ENCODE assay signal across 1 cellular context in genomic region chr22:39532215-39533071, GRCh38.
TF ChIP-seq lines count a peak whose summit lies in the region.

Gene RPS19BP1, minus strand, starts transcription at chr22:39532748. Its CDS starts 10 bp downstream, at chr22:39532738.

TF ChIP-seq in HepG2, 621 proteins besides CTCF, POLR2A, EP300 and RAD21 (continued from another document and continues in another):
- TF ChIP-seq AFF4 (CRISPR knock-in tag; IDR thresholded peaks at IDR 0.05) (0 out of 2 replicates have a peak, but pooled peaks have one; percentile 51), ZNF614 (CRISPR knock-in tag; IDR thresholded peaks at IDR 0.05; ENCODE audit: borderline replicate concordance) (peak; percentile 36; the same call in 1 of the 2 replicates), ZNF501 (CRISPR knock-in tag; IDR thresholded peaks at IDR 0.05) (peak; percentile 99), PHF21A (CRISPR knock-in tag; IDR thresholded peaks at IDR 0.05) (peak; percentile 51; the same call in 1 of the 2 replicates), ZNF280D (CRISPR knock-in tag; IDR thresholded peaks at IDR 0.05) (no peak), FOXC1 (CRISPR knock-in tag; IDR thresholded peaks at IDR 0.05; ENCODE audit: borderline replicate concordance) (peak; percentile 92), YEATS2 (CRISPR knock-in tag; IDR thresholded peaks at IDR 0.05; ENCODE audit: borderline replicate concordance) (peak; percentile 80; the same call in 1 of the 2 replicates), ZNF724P (CRISPR knock-in tag; IDR thresholded peaks at IDR 0.05; ENCODE audit: borderline replicate concordance) (peak; percentile 55), ESRRA (CRISPR knock-in tag; IDR thresholded peaks at IDR 0.05; ENCODE audit: low read depth) (peak; percentile 44; the same call in 1 of the 2 replicates), PRMT3 (CRISPR knock-in tag; IDR thresholded peaks at IDR 0.05; ENCODE audit: borderline replicate concordance, low read depth) (no peak), SNAPC2 (CRISPR knock-in tag; IDR thresholded peaks at IDR 0.05) (0 out of 2 replicates have a peak, but pooled peaks have one; percentile 50), IKZF5 (CRISPR knock-in tag; IDR thresholded peaks at IDR 0.05) (peak; percentile 70; the same call in 1 of the 2 replicates), ARNTL (CRISPR knock-in tag; IDR thresholded peaks at IDR 0.05) (peak; percentile 71; the same call in 1 of the 2 replicates), ZNF34 (CRISPR knock-in tag; IDR thresholded peaks at IDR 0.05; ENCODE audit: borderline replicate concordance) (no peak), ZNF281 (CRISPR knock-in tag; IDR thresholded peaks at IDR 0.05; ENCODE audit: borderline replicate concordance) (peak; percentile 94), ISX (CRISPR knock-in tag; conservative IDR thresholded peaks at IDR 0.05) (0 out of 2 replicates have a peak, but pooled peaks have one; percentile 25), RXRA (CRISPR knock-in tag; IDR thresholded peaks at IDR 0.05) (no peak; the same call in none of the 2 replicates), CBFB (CRISPR knock-in tag; IDR thresholded peaks at IDR 0.05) (peak; percentile 20; the same call in 1 of the 2 replicates), ZNF275 (CRISPR knock-in tag; IDR thresholded peaks at IDR 0.05; ENCODE audit: borderline replicate concordance) (no peak; the same call in 1 of the 2 replicates), ZNF574 (CRISPR knock-in tag; IDR thresholded peaks at IDR 0.05) (peak; percentile 89), ZNF761 (CRISPR knock-in tag; conservative IDR thresholded peaks at IDR 0.05) (0 out of 2 replicates have a peak, but pooled peaks have one; percentile 48), ZBTB21 (CRISPR knock-in tag; IDR thresholded peaks at IDR 0.05) (no peak), TEF (CRISPR knock-in tag; IDR thresholded peaks at IDR 0.05) (peak; percentile 33; the same call in 1 of the 2 replicates), NRL (CRISPR knock-in tag; IDR thresholded peaks at IDR 0.05; ENCODE audit: borderline replicate concordance) (peak; percentile 21; the same call in 1 of the 2 replicates), POLR2AphosphoS2 (IDR thresholded peaks at IDR 0.05; ENCODE audit: low read depth, low read length) (no peak), ZNF569 (CRISPR knock-in tag; IDR thresholded peaks at IDR 0.05; ENCODE audit: borderline replicate concordance) (no peak), RBM39 (IDR thresholded peaks at IDR 0.05; ENCODE audit: low read depth, low read length, poor library complexity, severe bottlenecking) (no peak), HIVEP1 (CRISPR knock-in tag; IDR thresholded peaks at IDR 0.05) (peak; percentile 50; the same call in 1 of the 2 replicates), SIN3A (IDR thresholded peaks at IDR 0.05; ENCODE audit: borderline replicate concordance, low read depth, low read length) (peak; percentile 40; the same call in 1 of the 2 replicates), ZEB1 (IDR thresholded peaks at IDR 0.05; ENCODE audit: insufficient replicate concordance, low read depth) (peak; percentile 69), PHF8 (CRISPR knock-in tag; IDR thresholded peaks at IDR 0.05) (peak; percentile 97), MAFG (CRISPR knock-in tag; IDR thresholded peaks at IDR 0.05) (peak; percentile 44; the same call in 1 of the 2 replicates), DR1 (CRISPR knock-in tag; IDR thresholded peaks at IDR 0.05) (peak; percentile 57; the same call in 1 of the 2 replicates), SIX1 (CRISPR knock-in tag; IDR thresholded peaks at IDR 0.05; ENCODE audit: borderline replicate concordance) (peak; percentile 84; the same call in 1 of the 2 replicates), IRF9 (CRISPR knock-in tag; IDR thresholded peaks at IDR 0.05; ENCODE audit: borderline replicate concordance) (peak; percentile 47; the same call in 1 of the 2 replicates), NR3C1 (CRISPR knock-in tag; IDR thresholded peaks at IDR 0.05) (no peak), ZNF839 (CRISPR knock-in tag; IDR thresholded peaks at IDR 0.05; ENCODE audit: borderline replicate concordance) (peak; percentile 79), CREM (IDR thresholded peaks at IDR 0.05) (peak; percentile 59), CREM (CRISPR knock-in tag; IDR thresholded peaks at IDR 0.05) (no peak), RNF219 (CRISPR knock-in tag; IDR thresholded peaks at IDR 0.05) (no peak), CBX2 (IDR thresholded peaks at IDR 0.05; ENCODE audit: low read depth, low read length) (no peak), CBX2 (CRISPR knock-in tag; IDR thresholded peaks at IDR 0.05; ENCODE audit: low read depth) (no peak), SOX6 (IDR thresholded peaks at IDR 0.05) (no peak), SOX6 (CRISPR knock-in tag; IDR thresholded peaks at IDR 0.05) (peak; percentile 28; the same call in 1 of the 2 replicates)
